In the genomic region with DNA sequence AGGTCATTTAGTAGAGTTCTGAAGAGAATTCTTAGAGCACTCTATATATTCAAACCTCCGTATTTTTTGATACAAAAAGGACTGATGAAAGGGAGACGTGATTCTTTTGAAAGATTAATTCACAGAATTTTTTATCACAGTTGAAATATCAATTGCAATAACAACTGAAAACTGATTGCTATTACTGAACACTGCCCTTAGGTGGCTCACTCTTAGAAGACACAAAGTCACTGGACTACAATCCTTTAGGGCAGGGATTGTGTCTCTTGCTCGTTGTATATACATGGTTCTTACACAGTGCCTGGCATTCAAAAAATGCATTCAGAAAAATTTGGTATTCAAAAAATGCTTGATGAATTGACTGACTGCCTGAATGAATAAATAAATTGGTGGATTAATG, we compare ENCODE assay signal across 8 cellular contexts. TPM values are rescaled to one million over a fixed set of nuclear protein-coding genes. Genes with fewer than 3 reads are reported as not detected.
A peak's percentile ranks its signal among the peaks of the same experiment; 100 is the strongest.
DNase-seq lines count a peak whose midpoint lies in the region; ATAC-seq, FAIRE-seq and TF ChIP-seq lines count a peak whose summit lies in the region.

No MANE protein-coding gene starts in this region.

- peaks cover 3% of the 10 kb centered on the region for H3K27me3 Mint-ChIP-seq in activated T-helper 17 cell treated with anti-CD3 and anti-CD28 coated beads, Interleukin-2, amount 50 U/mL, for 72 hours
- H3K27me3 Mint-ChIP-seq in activated T-helper 1 cell treated with anti-CD3 and anti-CD28 coated beads, Interleukin-12 subunit alpha, Interleukin-12 subunit beta, Interleukin-2, Interleukin-4 antibody, amounts not matched to agents 30 ng/mL and 10 ng/mL and 1 ng/mL, durations not matched to agents 14 hours and 24 hours and 36 hours (ENCODE audit: insufficient read depth), result peaks cover 24% of the 10 kb centered on the region

- no peak overlapping the region for H3K27ac ChIP-seq in keratinocyte (ENCODE audit: control insufficient read depth, insufficient read depth, low read length)

- no peaks in the 10 kb centered on the region for H3K9me3 Mint-ChIP-seq in activated T-helper 17 cell treated with anti-CD3 and anti-CD28 coated beads, Interleukin-2, amount 50 U/mL, for 72 hours
- no peaks in the 10 kb centered on the region for H3K9me3 Mint-ChIP-seq in activated T-helper 1 cell treated with anti-CD3 and anti-CD28 coated beads, Interleukin-12 subunit alpha, Interleukin-12 subunit beta, Interleukin-2, Interleukin-4 antibody, amounts not matched to agents 30 ng/mL and 10 ng/mL and 1 ng/mL, durations not matched to agents 14 hours and 24 hours and 36 hours

- no peak overlapping the region for H3K4me3 Mint-ChIP-seq in activated T-helper 17 cell treated with anti-CD3 and anti-CD28 coated beads, Interleukin-2, amount 50 U/mL, for 72 hours
- no peak overlapping the region for H3K4me3 Mint-ChIP-seq in activated T-helper 1 cell treated with anti-CD3 and anti-CD28 coated beads, Interleukin-12 subunit alpha, Interleukin-12 subunit beta, Interleukin-2, Interleukin-4 antibody, amounts not matched to agents 30 ng/mL and 10 ng/mL and 1 ng/mL, durations not matched to agents 14 hours and 24 hours and 36 hours

- H3K4me2 ChIP-seq in keratinocyte (ENCODE audit: control insufficient read depth, extremely low read depth, insufficient read depth, low read depth, low read length), result no peak overlapping the region

- H3K4me1 Mint-ChIP-seq in activated T-helper 17 cell treated with anti-CD3 and anti-CD28 coated beads, Interleukin-2, amount 50 U/mL, for 72 hours, result peaks cover 10% of the 10 kb centered on the region
- H3K4me1 Mint-ChIP-seq in activated T-helper 1 cell treated with anti-CD3 and anti-CD28 coated beads, Interleukin-12 subunit alpha, Interleukin-12 subunit beta, Interleukin-2, Interleukin-4 antibody, amounts not matched to agents 30 ng/mL and 10 ng/mL and 1 ng/mL, durations not matched to agents 14 hours and 24 hours and 36 hours (ENCODE audit: low read depth), result peaks cover 26% of the 10 kb centered on the region

- no peak overlapping the region for H2AFZ ChIP-seq in keratinocyte (ENCODE audit: control insufficient read depth, low read length)

- TF ChIP-seq CTCF in LNCaP clone FGC (IDR thresholded peaks at IDR 0.05; ENCODE audit: control insufficient read depth, extremely low read depth, insufficient read depth) (peak; percentile 61), keratinocyte (optimal IDR thresholded peaks at IDR 0.05 in 1 of 3, IDR thresholded peaks at IDR 0.05 in 1 of 3, conservative IDR thresholded peaks at IDR 0.05 in 1 of 3; ENCODE audit: extremely low read depth in 1 of 3, insufficient read depth in 2 of 3, low read length in 3 of 3) (peak; percentile 35 to 59 (median 36))

- H3K9me1 ChIP-seq in keratinocyte (ENCODE audit: control insufficient read depth, extremely low read depth, insufficient read depth, low read length), result no peaks in the 10 kb centered on the region

- H3K9ac ChIP-seq in keratinocyte (ENCODE audit: control insufficient read depth, extremely low read depth, insufficient read depth, low read length), result no peak overlapping the region

- no peaks in the 10 kb centered on the region for H3K36me3 ChIP-seq in keratinocyte (ENCODE audit: control insufficient read depth in 2 of 2, extremely low read depth in 1 of 2, insufficient read depth in 2 of 2, low read length in 2 of 2)

- no peak overlapping the region for H3K27ac Mint-ChIP-seq in activated T-helper 17 cell treated with anti-CD3 and anti-CD28 coated beads, Interleukin-2, amount 50 U/mL, for 72 hours
- H3K27ac Mint-ChIP-seq in activated T-helper 1 cell treated with anti-CD3 and anti-CD28 coated beads, Interleukin-12 subunit alpha, Interleukin-12 subunit beta, Interleukin-2, Interleukin-4 antibody, amounts not matched to agents 30 ng/mL and 10 ng/mL and 1 ng/mL, durations not matched to agents 14 hours and 24 hours and 36 hours, result no peak overlapping the region

- no peaks in the 10 kb centered on the region for H3K27me3 ChIP-seq in keratinocyte (ENCODE audit: control insufficient read depth, extremely low read depth, insufficient read depth, low read length)

- DNase-seq in EH (ENCODE audit: low read depth) (peak; percentile 49), LNCaP clone FGC (ENCODE audit: low read depth) (no peak), keratinocyte (ENCODE audit: low read depth, low spot score) (no peak)
- DNase-seq in activated naive CD4-positive, alpha-beta T cell (lab: John Stamatoyannopoulos, UW), result no peak
- DNase-seq in activated T-helper 1 cell treated with anti-CD3 and anti-CD28 coated beads, Interleukin-12 subunit alpha, Interleukin-12 subunit beta, Interleukin-2, Interleukin-4 antibody, amounts not matched to agents 30 ng/mL and 10 ng/mL and 1 ng/mL, durations not matched to agents 14 hours and 24 hours and 36 hours (ENCODE audit: low spot score), result no peak

- no peaks in the 10 kb centered on the region for H3K36me3 Mint-ChIP-seq in activated T-helper 17 cell treated with anti-CD3 and anti-CD28 coated beads, Interleukin-2, amount 50 U/mL, for 72 hours (ENCODE audit: low read depth)
- peaks cover 3% of the 10 kb centered on the region for H3K36me3 Mint-ChIP-seq in activated T-helper 1 cell treated with anti-CD3 and anti-CD28 coated beads, Interleukin-12 subunit alpha, Interleukin-12 subunit beta, Interleukin-2, Interleukin-4 antibody, amounts not matched to agents 30 ng/mL and 10 ng/mL and 1 ng/mL, durations not matched to agents 14 hours and 24 hours and 36 hours (ENCODE audit: low read depth)

- H3K9me3 ChIP-seq in keratinocyte (ENCODE audit: control insufficient read depth, low read depth, low read length), result no peaks in the 10 kb centered on the region

- dilution Hi-C loops in keratinocyte (cut with MboI; ENCODE audit: extremely low pct_ligation_motif_present, low sequenced_read_pairs), result no loop called here

- ATAC-seq in GM21360 (IDR thresholded peaks at IDR 0.05; ENCODE audit: unreplicated experiment), result peak; percentile 60
- ATAC-seq in activated T-helper 17 cell treated with anti-CD3 and anti-CD28 coated beads, Interleukin-2, amount 50 U/mL, for 72 hours (replicated peaks), result peak; percentile 41
- ATAC-seq in HG03571 (IDR thresholded peaks at IDR 0.05; ENCODE audit: unreplicated experiment), result no peak

- H3K4me3 ChIP-seq in LNCaP clone FGC (ENCODE audit: low read depth, low read length), result no peak overlapping the region
- H3K4me3 ChIP-seq in keratinocyte (ENCODE audit: control insufficient read depth in 2 of 3, extremely low read depth in 1 of 3, insufficient read depth in 2 of 3, low read depth in 1 of 3, low read length in 3 of 3), result no peak overlapping the region

- intact Hi-C loops in activated T-helper 1 cell treated with anti-CD3 and anti-CD28 coated beads, Interleukin-12 subunit alpha, Interleukin-12 subunit beta, Interleukin-2, Interleukin-4 antibody, amounts not matched to agents 30 ng/mL and 10 ng/mL and 1 ng/mL, durations not matched to agents 14 hours and 24 hours and 36 hours (cut with micrococcal nuclease), result loop anchor here (1.0 to 2.0 kb wide), 3 partner anchors 33 to 117 kb away; no protein-coding TSS in a partner anchor

- no peaks in the 10 kb centered on the region for H4K20me1 ChIP-seq in keratinocyte (ENCODE audit: control insufficient read depth, extremely low read depth, insufficient read depth, low read length)

- no peaks in the 10 kb centered on the region for H3K79me2 ChIP-seq in keratinocyte (ENCODE audit: control insufficient read depth, insufficient read depth, low read length)

- peak; percentile 82 for FAIRE-seq in keratinocyte (lab: Jason Lieb, UNC)

- H3K4me1 ChIP-seq in keratinocyte (ENCODE audit: control insufficient read depth, extremely low read depth, insufficient read depth, low read length), result peaks cover 22% of the 10 kb centered on the region

RNA-seq across cellular contexts. Expression of gene CALHM6, which starts 17.1 kb away (rescaled TPM):
- 10 to 100 TPM in 1 of 2 donors, 1 to 10 TPM in 1; 7.5 to 18.9 TPM for total RNA-seq in activated T-helper 17 cell treated with anti-CD3 and anti-CD28 coated beads, Interleukin-2, amount 50 U/mL, for 72 hours
- 0.47 to 0.59 TPM (median 0.51 TPM) in 3 replicates for polyA plus RNA-seq in keratinocyte
- polyA plus RNA-seq in keratinocyte (2011; ENCODE audit: low read depth), result 2.9 TPM
- 0.82 and 1.7 TPM in 2 replicates for polyA plus RNA-seq in keratinocyte (2011; cell fraction: cytosol; rRNA removed)
- polyA plus RNA-seq in keratinocyte (2011; cell fraction: nucleus; rRNA removed), result 0.42 and 0.47 TPM in 2 replicates
- polyA plus RNA-seq in keratinocyte (2012; ENCODE audit: low replicate concordance), result 0.81 and 1.1 TPM in 2 replicates
- polyA minus RNA-seq in keratinocyte, result not detected in 3 replicates
- not detected for polyA minus RNA-seq in keratinocyte (2011; cell fraction: cytosol; rRNA and poly(A)+ RNA removed)
- 0.53 and 0.62 TPM in 2 replicates for polyA minus RNA-seq in keratinocyte (2011; cell fraction: nucleus; rRNA and poly(A)+ RNA removed)
- 27.7 and 29.2 TPM in 2 replicates for total RNA-seq in activated T-helper 1 cell treated with anti-CD3 and anti-CD28 coated beads, Interleukin-12 subunit alpha, Interleukin-12 subunit beta, Interleukin-2, Interleukin-4 antibody, amounts not matched to agents 30 ng/mL and 10 ng/mL and 1 ng/mL, durations not matched to agents 14 hours and 24 hours and 36 hours
